8 cellular contexts compared by ENCODE assay signal in the genomic region with DNA sequence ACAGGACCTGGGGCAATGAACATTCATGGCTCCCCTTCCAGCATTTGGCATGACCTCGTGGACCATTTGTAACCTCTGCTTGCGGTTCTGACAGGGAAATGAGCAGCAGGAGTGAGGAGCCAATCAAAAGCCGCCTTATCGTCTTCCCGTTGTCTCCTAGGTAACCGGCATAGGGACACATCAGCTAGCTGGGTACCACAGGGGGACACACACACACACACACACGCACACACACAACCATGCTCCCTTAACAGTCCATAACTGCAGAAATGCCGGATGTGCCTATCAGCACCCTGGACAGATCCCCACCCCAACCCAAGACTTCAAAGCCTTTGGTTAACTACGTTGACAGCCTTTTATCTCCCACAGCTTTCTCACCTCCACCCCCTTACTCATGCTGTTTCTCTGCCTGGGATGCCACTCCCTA. TPM values are rescaled to one million over a fixed set of nuclear protein-coding genes. Genes with fewer than 3 reads are reported as not detected.
DNase-seq lines count a peak whose midpoint lies in the region; ATAC-seq and TF ChIP-seq lines count a peak whose summit lies in the region.

No MANE protein-coding gene starts in this region.

- DNase-seq in CD8-positive, alpha-beta T cell: peak in 6 of 7 experiments; percentile 14 to 60 (median 28)
- DNase-seq in NAMALWA (ENCODE audit: low spot score) (peak; percentile 44), fibroblast of villous mesenchyme (ENCODE audit: low read depth) (peak; percentile 37), mesenteric fat pad (ENCODE audit: low spot score) (no peak), omental fat pad (ENCODE audit: low spot score) (no peak)
- peak; percentile 71 for DNase-seq in activated CD8-positive, alpha-beta memory T cell treated with anti-CD3 and anti-CD28 coated beads, Interleukin-2, amount 50 U/mL, for 48 hours
- peak; percentile 2 for DNase-seq in stimulated activated CD8-positive, alpha-beta memory T cell treated with anti-CD3 and anti-CD28 coated beads, Interleukin-15, amount 100 ng/mL, for 24 hours (ENCODE audit: low read depth)

- peaks cover 50% of the 10 kb centered on the region for H3K27me3 Mint-ChIP-seq in CD8-positive, alpha-beta T cell (ENCODE audit: low read depth)

- no peak overlapping the region for H3K4me3 ChIP-seq in CD8-positive, alpha-beta T cell (ENCODE audit: low read depth, low read length)
- H3K4me3 ChIP-seq in fibroblast of villous mesenchyme (ENCODE audit: low read depth, low read length): no peak overlapping the region

- H3K4me3 Mint-ChIP-seq in CD8-positive, alpha-beta T cell: no peak overlapping the region

- H3K27ac ChIP-seq in CD8-positive, alpha-beta T cell (ENCODE audit: low read depth, low read length): no peak overlapping the region

- H3K4me1 ChIP-seq in CD8-positive, alpha-beta T cell (ENCODE audit: insufficient read depth, low read length): no peaks in the 10 kb centered on the region

- no peaks in the 10 kb centered on the region for H3K36me3 ChIP-seq in CD8-positive, alpha-beta T cell (ENCODE audit: insufficient read depth, low read length)

- TF ChIP-seq CTCF in CD8-positive, alpha-beta T cell (IDR thresholded peaks at IDR 0.05): no peak
- no peak for TF ChIP-seq CTCF in fibroblast of villous mesenchyme (IDR thresholded peaks at IDR 0.05; ENCODE audit: insufficient read depth, low read depth, low read length)
- no peak for TF ChIP-seq CTCF in omental fat pad (IDR thresholded peaks at IDR 0.05)

- H3K9me3 Mint-ChIP-seq in CD8-positive, alpha-beta T cell: peaks cover 10% of the 10 kb centered on the region

- peak; percentile 79 for ATAC-seq in CD8-positive, alpha-beta T cell
- ATAC-seq in HG03457 (IDR thresholded peaks at IDR 0.05; ENCODE audit: unreplicated experiment): no peak
- no peak for ATAC-seq in omental fat pad (ENCODE audit: low FRiP score)

- intact Hi-C loops in CD8-positive, alpha-beta T cell (cut with DNase I, micrococcal nuclease): no loop called here

- H3K4me1 Mint-ChIP-seq in CD8-positive, alpha-beta T cell (ENCODE audit: low read depth): peaks cover 6% of the 10 kb centered on the region

- no peaks in the 10 kb centered on the region for H3K36me3 Mint-ChIP-seq in CD8-positive, alpha-beta T cell

- CTCF ChIA-PET in CD8-positive, alpha-beta T cell (lab: Charles Lee): interaction anchor here (1.3 kb wide), 1 partner anchor 10 kb away, joined by 3 read pairs; no protein-coding TSS in a partner anchor

- POLR2A ChIA-PET in CD8-positive, alpha-beta T cell (lab: Charles Lee): no interaction called here

- H3K9me3 ChIP-seq in CD8-positive, alpha-beta T cell (ENCODE audit: low read length): no peaks in the 10 kb centered on the region

- H3K27me3 ChIP-seq in CD8-positive, alpha-beta T cell (ENCODE audit: insufficient read depth, low read length): peaks cover 9% of the 10 kb centered on the region

- no peak overlapping the region for H3K27ac Mint-ChIP-seq in CD8-positive, alpha-beta T cell

RNA-seq across cellular contexts. Expression of a gene that starts 53.4 kb away (rescaled TPM):
- total RNA-seq in CD8-positive, alpha-beta T cell: 10 to 100 TPM; 48.8 to 50.9 TPM
- total RNA-seq in fibroblast of villous mesenchyme (13.8 and 13.9 TPM in 2 replicates), mesenteric fat pad (16.8 TPM), omental fat pad (10 to 100 TPM; 11.0 to 28.1 (median 16.2) TPM)

RNA-seq across cellular contexts. Expression of a gene that starts 58.0 kb away (rescaled TPM):
- total RNA-seq in CD8-positive, alpha-beta T cell: not detected
- 0.64 and 1.7 TPM in 2 replicates for total RNA-seq in fibroblast of villous mesenchyme
- 0.71 TPM for total RNA-seq in mesenteric fat pad
- total RNA-seq in omental fat pad: 1 to 10 TPM in 2 of 4 donors, under 1 TPM in 2; 0.69 to 2.6 (median 1.2) TPM

Comparison
In these comparisons a context has a peak if more than half of its experiments do, and no peak if none do; other contexts are left out.
1. DNase-seq: peak in CD8-positive, alpha-beta T cell (6 of 7), NAMALWA (single experiment), activated CD8-positive, alpha-beta memory T cell treated with anti-CD3 and anti-CD28 coated beads, Interleukin-2, amount 50 U/mL, for 48 hours (single experiment), fibroblast of villous mesenchyme (single experiment) and stimulated activated CD8-positive, alpha-beta memory T cell treated with anti-CD3 and anti-CD28 coated beads, Interleukin-15, amount 100 ng/mL, for 24 hours (single experiment); none in mesenteric fat pad (single experiment) and omental fat pad (single experiment).